In genomic region chr5:6715758-6716633, GRCh38 we compare ENCODE assay signal across 8 cellular contexts. TPM values are rescaled to one million over a fixed set of nuclear protein-coding genes. Genes with fewer than 3 reads are reported as not detected.
DNase-seq lines count a peak whose midpoint lies in the region; ATAC-seq and TF ChIP-seq lines count a peak whose summit lies in the region.

No MANE protein-coding gene starts in this region.

- H3K9me3 ChIP-seq in SK-N-SH (no peaks in the 10 kb centered on the region), iPS-18a (ENCODE audit: control insufficient read depth, low read depth, low read length) (no peaks in the 10 kb centered on the region)

- H4K20me1 ChIP-seq in SK-N-SH (ENCODE audit: insufficient read depth), result peaks cover 64% of the 10 kb centered on the region

- H3K9me3 Mint-ChIP-seq in activated CD4-positive, alpha-beta T cell treated with anti-CD3 and anti-CD28 coated beads, Interleukin-2, amount 10 ng/mL, durations not matched to agents 24 days and 14 days, result no peaks in the 10 kb centered on the region

- H3K79me2 ChIP-seq in SK-N-SH (ENCODE audit: insufficient read depth), result peaks cover 68% of the 10 kb centered on the region

- H3K27me3 ChIP-seq in SK-N-SH (ENCODE audit: insufficient read depth) (no peaks in the 10 kb centered on the region), iPS-18a (ENCODE audit: control insufficient read depth, insufficient read depth, low read length) (peaks cover 7% of the 10 kb centered on the region)

- peaks cover 58% of the 10 kb centered on the region for H3K4me1 Mint-ChIP-seq in activated CD4-positive, alpha-beta T cell treated with anti-CD3 and anti-CD28 coated beads, Interleukin-2, amount 10 ng/mL, durations not matched to agents 24 days and 14 days

- peaks cover 27% of the 10 kb centered on the region for H3K36me3 Mint-ChIP-seq in activated CD4-positive, alpha-beta T cell treated with anti-CD3 and anti-CD28 coated beads, Interleukin-2, amount 10 ng/mL, durations not matched to agents 24 days and 14 days (ENCODE audit: low read depth)

- H3K27ac ChIP-seq in SK-N-SH (ENCODE audit: low read depth in 2 of 2, low read length in 1 of 2), result no peak overlapping the region
- H3K27ac ChIP-seq in iPS-18a (ENCODE audit: low read length), result no peak overlapping the region

- POLR2A ChIA-PET in SK-N-SH (lab: Yijun Ruan, JAX), result no interaction called here

- intact Hi-C loops in activated CD4-positive, alpha-beta T cell treated with anti-CD3 and anti-CD28 coated beads, Interleukin-2, amount 10 ng/mL, durations not matched to agents 24 days and 14 days (cut with micrococcal nuclease), result loop anchor here (10.0 kb wide), 1 partner anchor 1221 kb away; no protein-coding TSS in a partner anchor

- no peaks in the 10 kb centered on the region for H3K9me2 ChIP-seq in SK-N-SH

- DNase-seq in SK-N-SH (no peak), NCI-H774 (lab: John Stamatoyannopoulos, UW) (no peak), dedifferentiated amniotic fluid mesenchymal stem cell (ENCODE audit: extremely low spot score) (no peak), occipital lobe (lab: John Stamatoyannopoulos, UW) (no peak)
- DNase-seq in activated CD4-positive, alpha-beta T cell treated with anti-CD3 and anti-CD28 coated beads, Interleukin-2, amount 10 ng/mL, durations not matched to agents 24 days and 14 days, result peak; percentile 77
- DNase-seq in stimulated activated naive CD4-positive, alpha-beta T cell treated with Interleukin-2 at 50 U/mL for 16 hours (lab: John Stamatoyannopoulos, UW), result peak; percentile 9

- TF ChIP-seq CTCF in SK-N-SH (IDR thresholded peaks at IDR 0.05), result no peak

- H3K4me3 ChIP-seq in SK-N-SH (ENCODE audit: low read depth in 2 of 2, low read length in 1 of 2), result peak overlapping the region; percentile 80 to 95
- H3K4me3 ChIP-seq in iPS-18a (ENCODE audit: low read length), result peak overlapping the region; percentile 68

- CTCF ChIA-PET in SK-N-SH (lab: Yijun Ruan, JAX), result no interaction called here

- peak overlapping the region; percentile 91 for H3K4me3 Mint-ChIP-seq in activated CD4-positive, alpha-beta T cell treated with anti-CD3 and anti-CD28 coated beads, Interleukin-2, amount 10 ng/mL, durations not matched to agents 24 days and 14 days

- H2AFZ ChIP-seq in SK-N-SH (ENCODE audit: low read depth), result no peak overlapping the region

- H3K9ac ChIP-seq in SK-N-SH (peak overlapping the region; percentile 72), iPS-18a (ENCODE audit: low read length) (no peak overlapping the region)

- ATAC-seq in SK-N-SH treated with all-trans-retinoic acid at 6 μM for 48 hours, result no peak

- WGBS in SK-N-SH (ENCODE audit: low lambda C conversion rate), result 74% methylated on average over 11 of the region's 17 CpGs

- H3K4me2 ChIP-seq in SK-N-SH, result peak overlapping the region; percentile 93

- no peaks in the 10 kb centered on the region for H3K27me3 Mint-ChIP-seq in activated CD4-positive, alpha-beta T cell treated with anti-CD3 and anti-CD28 coated beads, Interleukin-2, amount 10 ng/mL, durations not matched to agents 24 days and 14 days

- TF ChIP-seq RAD21 in SK-N-SH (IDR thresholded peaks at IDR 0.05; ENCODE audit: low read length), result no peak

- H3K4me1 ChIP-seq in SK-N-SH (ENCODE audit: control insufficient read depth in 1 of 2, insufficient read depth in 2 of 2, low read depth in 1 of 2, low read length in 1 of 2), result peaks cover 21 to 47% of the 10 kb centered on the region in 2 experiments; a peak in 3 of 4 replicates
- H3K4me1 ChIP-seq in iPS-18a (ENCODE audit: control insufficient read depth, low read depth, low read length), result peaks cover 19% of the 10 kb centered on the region

- TF ChIP-seq EP300 in SK-N-SH (IDR thresholded peaks at IDR 0.05; ENCODE audit: borderline replicate concordance in 1 of 2, low read depth in 1 of 2, low read length in 1 of 2), result no peak

- peaks cover 0 to 8% of the 10 kb centered on the region in 2 experiments for H3K36me3 ChIP-seq in SK-N-SH (replicated peaks in 1 of 2; ENCODE audit: control insufficient read depth in 1 of 2, insufficient read depth in 2 of 2, low read length in 1 of 2)
- H3K36me3 ChIP-seq in iPS-18a (ENCODE audit: control insufficient read depth, low read depth, low read length), result no peaks in the 10 kb centered on the region

- H3F3A ChIP-seq in SK-N-SH (replicated peaks; ENCODE audit: insufficient read depth), result peaks cover 17% of the 10 kb centered on the region

- peak overlapping the region; percentile 67 for H3K27ac Mint-ChIP-seq in activated CD4-positive, alpha-beta T cell treated with anti-CD3 and anti-CD28 coated beads, Interleukin-2, amount 10 ng/mL, durations not matched to agents 24 days and 14 days

TF ChIP-seq in SK-N-SH, 30 proteins besides CTCF, POLR2A, EP300 and RAD21 (continues in another document):
- TF ChIP-seq SIN3A (IDR thresholded peaks at IDR 0.05; ENCODE audit: borderline replicate concordance, low read depth, low read length), result no peak
- TF ChIP-seq RCOR1 (IDR thresholded peaks at IDR 0.05; ENCODE audit: low read length), result no peak
- no peak for TF ChIP-seq CHD2 (IDR thresholded peaks at IDR 0.05; ENCODE audit: low read length, partially characterized antibody)
- no peak for TF ChIP-seq IRF3 (IDR thresholded peaks at IDR 0.05; ENCODE audit: low read depth, low read length)
- TF ChIP-seq TAF1 (IDR thresholded peaks at IDR 0.05; ENCODE audit: borderline replicate concordance, low read depth, low read length), result no peak
- TF ChIP-seq EZH2phosphoT487 (IDR thresholded peaks at IDR 0.05; ENCODE audit: borderline replicate concordance, low read depth), result no peak
- no peak for TF ChIP-seq NRF1 (IDR thresholded peaks at IDR 0.05; ENCODE audit: low read depth, low read length)

TF ChIP-seq in SK-N-SH treated with all-trans-retinoic acid at 6 μM for 48 hours, 23 proteins besides CTCF, POLR2A, EP300 and RAD21:
- TF ChIP-seq ZNF565 (CRISPR knock-in tag; conservative IDR thresholded peaks at IDR 0.05; ENCODE audit: low read depth), result no peak
- no peak for TF ChIP-seq CREB5 (CRISPR knock-in tag; IDR thresholded peaks at IDR 0.05; ENCODE audit: low read depth)
- TF ChIP-seq GLIS3 (CRISPR knock-in tag; IDR thresholded peaks at IDR 0.05), result no peak
- no peak for TF ChIP-seq ESRRG (CRISPR knock-in tag; IDR thresholded peaks at IDR 0.05)
- TF ChIP-seq SNAI2 (CRISPR knock-in tag; IDR thresholded peaks at IDR 0.05), result no peak
- TF ChIP-seq POU6F1 (CRISPR knock-in tag; IDR thresholded peaks at IDR 0.05; ENCODE audit: borderline replicate concordance, low read depth), result no peak

RNA-seq across cellular contexts. Expression of gene TENT4A, which starts 2.8 kb away (rescaled TPM):
- 5.2 and 6.0 TPM in 2 replicates for polyA plus RNA-seq in SK-N-SH (2012; rRNA removed)
- polyA plus RNA-seq in SK-N-SH (2012; cell fraction: cytosol; rRNA removed), result 4.2 and 4.5 TPM in 2 replicates
- 40.7 and 44.6 TPM in 2 replicates for polyA plus RNA-seq in SK-N-SH (2012; cell fraction: nucleus; rRNA removed)
- total RNA-seq in activated CD4-positive, alpha-beta T cell treated with anti-CD3 and anti-CD28 coated beads, Interleukin-2, amount 10 ng/mL, durations not matched to agents 24 days and 14 days, result 38.8 and 43.4 TPM in 2 replicates
- total RNA-seq in occipital lobe, result 20.7 TPM

Comparison
In these comparisons a context has a peak if more than half of its experiments do, and no peak if none do; other contexts are left out.
1. DNase-seq: peak in activated CD4-positive, alpha-beta T cell treated with anti-CD3 and anti-CD28 coated beads, Interleukin-2, amount 10 ng/mL, durations not matched to agents 24 days and 14 days (single experiment) and stimulated activated naive CD4-positive, alpha-beta T cell treated with Interleukin-2 at 50 U/mL for 16 hours (single experiment); none in SK-N-SH (single experiment), NCI-H774 (single experiment), dedifferentiated amniotic fluid mesenchymal stem cell (single experiment) and occipital lobe (single experiment).